In the genomic region with DNA sequence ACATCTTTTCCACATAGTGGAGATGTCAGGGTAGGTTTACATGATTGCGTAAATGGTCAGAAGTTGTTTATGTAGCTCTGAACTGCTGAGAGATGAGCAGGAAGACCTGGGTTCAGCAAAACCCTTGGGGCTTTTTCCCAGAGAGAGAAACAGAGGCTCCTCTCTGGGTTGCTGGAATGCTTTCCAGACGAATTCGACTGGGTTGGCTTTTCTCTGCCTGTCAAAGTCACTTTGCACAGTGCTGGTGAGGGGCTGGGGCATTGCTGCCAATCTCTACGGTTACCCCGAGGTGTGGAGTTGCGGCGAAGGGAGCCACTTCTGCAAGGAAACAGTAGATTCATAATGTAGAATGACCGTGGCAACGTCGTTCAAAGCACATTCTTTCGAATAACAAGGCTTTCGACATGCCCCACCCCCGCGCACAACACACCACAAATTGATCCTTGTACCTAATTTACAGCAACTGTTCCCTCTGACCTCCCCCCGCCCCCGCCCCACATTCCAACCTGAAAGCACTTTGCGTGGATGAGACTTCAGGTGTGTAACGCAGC, we compare ENCODE assay signal across 8 cellular contexts. TPM values are rescaled to one million over a fixed set of nuclear protein-coding genes. Genes with fewer than 3 reads are reported as not detected.
DNase-seq lines count a peak whose midpoint lies in the region; ATAC-seq, FAIRE-seq and TF ChIP-seq lines count a peak whose summit lies in the region.

No MANE protein-coding gene starts in this region.

- no peaks in the 10 kb centered on the region for H3K27me3 ChIP-seq in SJCRH30

- H3K9me3 ChIP-seq in SJCRH30 (replicated peaks), result no peaks in the 10 kb centered on the region

- H3K27ac ChIP-seq in SJCRH30, result no peak overlapping the region

- no peaks in the 10 kb centered on the region for H3K36me3 ChIP-seq in SJCRH30

- DNase-seq in ELF-1 (ENCODE audit: low read depth, low spot score) (peak; percentile 2), SJCRH30 (peak; percentile 3 to 12), left ventricle myocardium superior (no peak), posterior cingulate gyrus (peak in 7 of 10 donors; percentile 12 to 76 (median 32)), GM12891 (ENCODE audit: insufficient read length, low spot score) (no peak)

- peak overlapping the region; percentile 77 for H3K4me3 ChIP-seq in SJCRH30

- ATAC-seq in left ventricle myocardium superior (peak; percentile 41), HG03175 (IDR thresholded peaks at IDR 0.05; ENCODE audit: unreplicated experiment) (no peak), GM21717 (IDR thresholded peaks at IDR 0.05; ENCODE audit: unreplicated experiment) (no peak), HG02588 (IDR thresholded peaks at IDR 0.05; ENCODE audit: unreplicated experiment) (no peak)

- 0 out of 2 replicates have a peak, but pooled peaks cover 2% of the 10 kb centered on the region for H3K4me1 ChIP-seq in SJCRH30

- intact Hi-C loops in left ventricle myocardium superior (cut with micrococcal nuclease) (no loop called here), posterior cingulate gyrus (cut with DNase I) (no loop called here)

- FAIRE-seq in GM12891 (lab: Jason Lieb, UNC), result no peak

- TF ChIP-seq POLR2A in GM12891 (IDR thresholded peaks at IDR 0.05; ENCODE audit: low read depth, low read length), result no peak

TF ChIP-seq in GM12891, 5 proteins besides CTCF, POLR2A, EP300 and RAD21:
- TF ChIP-seq POLR2AphosphoS5 (IDR thresholded peaks at IDR 0.05; ENCODE audit: low read depth, low read length) (no peak), TAF1 (IDR thresholded peaks at IDR 0.05; ENCODE audit: low read depth, low read length) (no peak), PAX5 (IDR thresholded peaks at IDR 0.05; ENCODE audit: insufficient read depth, low read length, severe bottlenecking) (no peak), POU2F2 (IDR thresholded peaks at IDR 0.05; ENCODE audit: low read depth, low read length) (no peak), SPI1 (IDR thresholded peaks at IDR 0.05; ENCODE audit: low read depth, low read length) (no peak)

RNA-seq across cellular contexts. Expression of a gene that starts 0.9 kb away (rescaled TPM):
- total RNA-seq in SJCRH30 (2014; rRNA removed; shearing (Covaris generic)), result 5.5 and 7.6 TPM in 2 replicates
- total RNA-seq in left ventricle myocardium superior, result 3.2 TPM
- not detected for polyA plus RNA-seq in GM12891 (2012; ENCODE audit: low read depth, missing spikeins)

Comparison
In these comparisons a context has a peak if more than half of its experiments do, and no peak if none do; other contexts are left out.
1. DNase-seq: peak in ELF-1 (single experiment), SJCRH30 (2 of 2) and posterior cingulate gyrus (7 of 10); none in left ventricle myocardium superior (single experiment) and GM12891 (single experiment).